24 cellular contexts compared by ENCODE assay signal in the genomic region with DNA sequence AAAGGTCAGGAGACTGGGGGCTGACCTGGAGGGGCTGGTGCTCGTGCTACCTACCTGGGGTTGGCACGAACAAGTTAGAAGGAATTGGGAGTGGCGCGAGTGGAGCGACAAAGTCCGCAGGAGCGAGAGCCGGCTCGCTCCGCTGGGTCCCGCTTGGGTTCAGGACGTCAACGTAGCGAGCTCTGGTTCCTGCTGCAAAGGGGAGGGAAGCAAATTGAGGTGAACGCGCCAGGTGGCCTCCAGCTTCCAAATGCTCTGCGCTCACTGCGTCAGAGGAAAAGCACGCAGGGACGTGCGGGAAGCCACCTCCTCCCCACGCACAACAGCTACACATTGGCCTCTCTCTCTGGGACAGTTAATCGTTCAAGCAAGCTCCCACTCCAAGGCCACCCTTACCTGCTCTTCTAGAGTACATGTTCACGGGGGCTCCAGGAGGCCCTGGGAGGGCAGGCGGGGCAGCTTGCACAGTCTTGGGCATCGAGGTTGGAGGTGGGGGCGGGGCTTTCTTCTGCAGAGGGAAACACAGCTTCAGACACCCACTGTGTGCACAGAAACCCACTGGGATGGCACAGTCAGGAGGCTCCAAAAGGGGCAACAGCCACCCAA. TPM values are rescaled to one million over a fixed set of nuclear protein-coding genes. Genes with fewer than 3 reads are reported as not detected.
DNase-seq lines count a peak whose midpoint lies in the region; ATAC-seq, FAIRE-seq and TF ChIP-seq lines count a peak whose summit lies in the region.
"Had no signal": no experiment of that assay in that cellular context is flagged by ENCODE, and none has a peak within 500 bp of the region (broad histone marks: within the 10 kb centered on the region; RNA-seq: fewer than 3 reads in every experiment).

No MANE protein-coding gene starts in this region.

- H3K27me3 Mint-ChIP-seq in WTC11 (ENCODE audit: low read depth), result no peaks in the 10 kb centered on the region
- peaks cover 23% of the 10 kb centered on the region for H3K27me3 Mint-ChIP-seq in endothelial cell (ENCODE audit: unreplicated experiment)
- H3K27me3 Mint-ChIP-seq: B cell; CD4-positive, CD25-positive, alpha-beta regulatory T cell had no signal

- ATAC-seq in HepG2, result no peak
- ATAC-seq in right lobe of liver, result no peak
- ATAC-seq in WTC11, result no peak
- ATAC-seq: A549, Right ventricle myocardium inferior had no signal

- no peak for TF ChIP-seq EP300 in HepG2 (IDR thresholded peaks at IDR 0.05; ENCODE audit: low read depth in 2 of 2, low read length in 2 of 2)
- no peak for TF ChIP-seq EP300 in HepG2 (CRISPR knock-in tag; IDR thresholded peaks at IDR 0.05; ENCODE audit: borderline replicate concordance)

- DNase-seq in HepG2 (ENCODE audit: low spot score) (no peak), right lobe of liver (no peak), WTC11 (ENCODE audit: low spot score) (no peak), endothelial cell (ENCODE audit: low spot score) (no peak), ureter (ENCODE audit: low spot score) (no peak), RPMI8226 (no peak), occipital lobe (lab: John Stamatoyannopoulos, UW) (no peak), superior temporal gyrus (ENCODE audit: extremely low spot score) (no peak)
- DNase-seq: CD4-positive, CD25-positive, alpha-beta regulatory T cell; DMS79 treated with DMSO at 0.1 percent for 48 hours; NCI-H1105; NCI-H2029 treated with DMSO at 0.1 percent for 48 hours; NCI-H345; NCI-H524; NCI-H774; NK-92 treated with Interleukin-12 subunit alpha and Interleukin-12 subunit beta, amount 100 ng/mL, for 24 hours; Peyer's patch had no signal

- H3K36me3 ChIP-seq in HepG2 (replicated peaks in 1 of 2; ENCODE audit: control insufficient read depth in 1 of 2, insufficient read depth in 2 of 2, low read length in 2 of 2) (peaks cover 43 to 76% of the 10 kb centered on the region in 2 experiments; a peak in 4 of 5 replicates), right lobe of liver (peaks cover 17 to 91% (median 65%) of the 10 kb centered on the region in 4 donors)

- H3K36me3 Mint-ChIP-seq in WTC11 (peaks cover 66% of the 10 kb centered on the region), endothelial cell (ENCODE audit: low read depth, unreplicated experiment) (peaks cover 67% of the 10 kb centered on the region)

- H3K79me2 ChIP-seq in HepG2 (ENCODE audit: insufficient read depth, low read length), result no peaks in the 10 kb centered on the region

- H3K4me1 ChIP-seq in HepG2 (ENCODE audit: insufficient read depth, low read length) (peaks cover 9% of the 10 kb centered on the region), right lobe of liver (peaks cover 0 to 9% (median 4%) of the 10 kb centered on the region in 4 donors)
- H3K4me1 ChIP-seq: A549, Peyer's patch, SJSA1 had no signal

- no peak overlapping the region for H3K9ac ChIP-seq in HepG2 (ENCODE audit: insufficient read depth, low read depth, low read length)
- H3K9ac ChIP-seq: KMS-11 had no signal

- H3K27ac Mint-ChIP-seq in WTC11 (peak overlapping the region; percentile 30; the same call in 1 of the 2 replicates), endothelial cell (ENCODE audit: unreplicated experiment) (no peak overlapping the region)
- H3K27ac Mint-ChIP-seq: B cell had no signal

- H3K27me3 ChIP-seq in HepG2 (ENCODE audit: control insufficient read depth in 1 of 2, insufficient read depth in 2 of 2, low read length in 2 of 2) (no peaks in the 10 kb centered on the region), right lobe of liver (no peaks in the 10 kb centered on the region)
- H3K27me3 ChIP-seq: Peyer's patch, SJSA1 had no signal

- H3K9me3 ChIP-seq in HepG2 (ENCODE audit: low read length) (no peaks in the 10 kb centered on the region), right lobe of liver (no peaks in the 10 kb centered on the region)
- H3K9me3 ChIP-seq: A549, Peyer's patch, SJSA1 had no signal

- no TSS peak for BruUV-seq in HepG2 (replicated peaks; lab: Mats Ljungman, UMichigan)

- H3K4me1 Mint-ChIP-seq in WTC11, result no peaks in the 10 kb centered on the region
- no peaks in the 10 kb centered on the region for H3K4me1 Mint-ChIP-seq in endothelial cell (ENCODE audit: unreplicated experiment)

- POLR2A ChIA-PET in HepG2 (lab: Yijun Ruan, JAX) (no interaction called here), WTC11 (lab: Charles Lee) (interaction anchor here (0.5 kb wide), 1 partner anchor 30 kb away, joined by 3 read pairs; no protein-coding TSS in a partner anchor)

- TF ChIP-seq POLR2A in HepG2 (IDR thresholded peaks at IDR 0.05; ENCODE audit: insufficient read depth in 1 of 2, low read depth in 2 of 2, low read length in 2 of 2), result no peak
- TF ChIP-seq POLR2A in right lobe of liver (IDR thresholded peaks at IDR 0.05), result no peak

- H3K4me3 Mint-ChIP-seq in WTC11 (no peak overlapping the region), endothelial cell (ENCODE audit: unreplicated experiment) (peak overlapping the region; percentile 49)
- H3K4me3 Mint-ChIP-seq: B cell; CD4-positive, CD25-positive, alpha-beta regulatory T cell had no signal

- FAIRE-seq in HepG2 (lab: Jason Lieb, UNC), result no peak
- FAIRE-seq: A549, H54 had no signal

- no peak overlapping the region for H3K27ac ChIP-seq in HepG2 (ENCODE audit: extremely low read length, insufficient read depth, low read length)
- H3K27ac ChIP-seq in right lobe of liver, result no peak overlapping the region
- H3K27ac ChIP-seq: A549, HL-60, KMS-11, Peyer's patch, SJSA1 had no signal

- H3K4me2 ChIP-seq in HepG2 (ENCODE audit: low read depth, low read length), result no peak overlapping the region
- H3K4me2 ChIP-seq: A549, KMS-11 had no signal

- 98% methylated on average over 24 of the region's 27 CpGs for WGBS in HepG2 (ENCODE audit: low lambda C conversion rate)
- WGBS in right lobe of liver (ENCODE audit: insufficient coverage, low coverage, low lambda C conversion rate, missing lambda C conversion rate), result 92% methylated on average over 12 of the region's 27 CpGs

- TF ChIP-seq RAD21 in HepG2 (CRISPR knock-in tag; IDR thresholded peaks at IDR 0.05), result no peak

- CTCF ChIA-PET in HepG2 (lab: Yijun Ruan, JAX; ENCODE audit: low intra/inter-chr PET ratio, low total read pairs) (no interaction called here), WTC11 (lab: Charles Lee) (no interaction called here)

- no peak overlapping the region for H2AFZ ChIP-seq in HepG2 (ENCODE audit: low read length)

- in situ Hi-C loops in HepG2 (cut with HindIII; ENCODE audit: extremely low pct_ligation_motif_present, low pct_unique_long_range_greater_than_20kb), result no loop called here

- H4K20me1 ChIP-seq in HepG2 (ENCODE audit: insufficient read depth, low read length), result no peaks in the 10 kb centered on the region

- H3K9me3 Mint-ChIP-seq in WTC11 (no peaks in the 10 kb centered on the region), endothelial cell (ENCODE audit: unreplicated experiment) (no peaks in the 10 kb centered on the region)

- intact Hi-C loops in HepG2 (cut with micrococcal nuclease; ENCODE audit: unreplicated experiment), result no loop called here
- intact Hi-C loops in right lobe of liver (cut with DNase I), result no loop called here

- no peak for TF ChIP-seq CTCF in HepG2 (CRISPR knock-in tag; IDR thresholded peaks at IDR 0.05)
- TF ChIP-seq CTCF in right lobe of liver (IDR thresholded peaks at IDR 0.05), result no peak
- no peak for TF ChIP-seq CTCF in WTC11 (IDR thresholded peaks at IDR 0.05)
- TF ChIP-seq CTCF in endothelial cell (IDR thresholded peaks at IDR 0.05; ENCODE audit: unreplicated experiment), result no peak

- H3K4me3 ChIP-seq in HepG2 (replicated peaks in 1 of 3; ENCODE audit: insufficient read depth in 1 of 3, low read depth in 2 of 3, low read length in 3 of 3) (no peak overlapping the region), right lobe of liver (no peak overlapping the region)
- H3K4me3 ChIP-seq: A549, Peyer's patch, SJSA1 had no signal

RNA-seq across cellular contexts. Expression of a gene that starts 7.6 kb away (rescaled TPM):
- total RNA-seq in HepG2 (2016; rRNA removed; fragmentation: Illumina TruSeq; extraction: Trizol) (3.0 and 5.5 TPM in 2 replicates), right lobe of liver (1 to 10 TPM; 5.9 to 7.6 (median 6.0) TPM), WTC11 (2021) (23.6 to 25.5 TPM (median 24.0 TPM) in 3 replicates), endothelial cell (ENCODE audit: unreplicated experiment) (23.6 TPM), ureter (13.5 TPM), occipital lobe (11.5 TPM)
- total RNA-seq in HepG2 (2016; cell fraction: cytosol; rRNA removed; fragmentation: Illumina TruSeq; extraction: Trizol; ENCODE audit: low read depth), result 0.91 and 1.3 TPM in 2 replicates
- 2.7 and 5.4 TPM in 2 replicates for total RNA-seq in HepG2 (2016; cell fraction: insoluble cytoplasmic fraction; rRNA removed; fragmentation: Illumina TruSeq; extraction: Trizol)
- 3.3 and 3.4 TPM in 2 replicates for total RNA-seq in HepG2 (2016; cell fraction: membrane; rRNA removed; fragmentation: Illumina TruSeq; extraction: Trizol)
- 5.6 and 6.0 TPM in 2 replicates for total RNA-seq in HepG2 (2016; cell fraction: nucleus; rRNA removed; fragmentation: Illumina TruSeq; extraction: Trizol)
- 5.5 and 7.5 TPM in 2 replicates for polyA plus RNA-seq in HepG2 (2011; rRNA removed)
- 3.2 and 4.1 TPM in 2 replicates for polyA plus RNA-seq in HepG2 (2011; cell fraction: cytosol; rRNA removed)
- 45.5 and 51.1 TPM in 2 replicates for polyA plus RNA-seq in HepG2 (2011; cell fraction: nucleus; rRNA removed)
- polyA plus RNA-seq in HepG2 (2012), result 3.7 and 5.4 TPM in 2 replicates
- 0.89 and 1.0 TPM in 2 replicates for polyA plus RNA-seq in HepG2 (2016; cell fraction: cytosol; fragmentation: Illumina TruSeq; extraction: Trizol; ENCODE audit: low read depth)
- 4.0 and 5.3 TPM in 2 replicates for polyA plus RNA-seq in HepG2 (2016; cell fraction: insoluble cytoplasmic fraction; fragmentation: Illumina TruSeq; extraction: Trizol; ENCODE audit: low read depth)
- 2.6 and 3.1 TPM in 2 replicates for polyA plus RNA-seq in HepG2 (2016; cell fraction: membrane; fragmentation: Illumina TruSeq; extraction: Trizol; ENCODE audit: low read depth)
- 22.1 and 22.8 TPM in 2 replicates for polyA plus RNA-seq in HepG2 (2016; cell fraction: nucleus; fragmentation: Illumina TruSeq; extraction: Trizol; ENCODE audit: insufficient read depth, low read depth)
- 5.4 and 5.9 TPM in 2 replicates for polyA minus RNA-seq in HepG2 (2011; rRNA and poly(A)+ RNA removed; ENCODE audit: low replicate concordance)
- 2.7 and 3.1 TPM in 2 replicates for polyA minus RNA-seq in HepG2 (2011; cell fraction: cytosol; rRNA and poly(A)+ RNA removed)
- polyA minus RNA-seq in HepG2 (2011; cell fraction: nucleus; rRNA and poly(A)+ RNA removed), result 5.8 and 7.5 TPM in 2 replicates

RNA-seq across cellular contexts. Expression of a gene that starts 35.6 kb away (rescaled TPM):
- total RNA-seq in HepG2 (2016; rRNA removed; fragmentation: Illumina TruSeq; extraction: Trizol), result 15.9 and 27.7 TPM in 2 replicates
- 3.9 TPM in 2 replicates for total RNA-seq in HepG2 (2016; cell fraction: cytosol; rRNA removed; fragmentation: Illumina TruSeq; extraction: Trizol; ENCODE audit: low read depth)
- 15.7 and 21.0 TPM in 2 replicates for total RNA-seq in HepG2 (2016; cell fraction: insoluble cytoplasmic fraction; rRNA removed; fragmentation: Illumina TruSeq; extraction: Trizol)
- total RNA-seq in HepG2 (2016; cell fraction: membrane; rRNA removed; fragmentation: Illumina TruSeq; extraction: Trizol), result 12.2 and 12.3 TPM in 2 replicates
- 25.4 and 28.9 TPM in 2 replicates for total RNA-seq in HepG2 (2016; cell fraction: nucleus; rRNA removed; fragmentation: Illumina TruSeq; extraction: Trizol)
- 17.9 and 18.9 TPM in 2 replicates for polyA plus RNA-seq in HepG2 (2011; rRNA removed)
- polyA plus RNA-seq in HepG2 (2011; cell fraction: cytosol; rRNA removed), result 12.7 and 13.2 TPM in 2 replicates
- polyA plus RNA-seq in HepG2 (2011; cell fraction: nucleus; rRNA removed), result 71.0 and 81.7 TPM in 2 replicates
- 26.1 and 28.5 TPM in 2 replicates for polyA plus RNA-seq in HepG2 (2012)
- 2.6 and 3.4 TPM in 2 replicates for polyA plus RNA-seq in HepG2 (2016; cell fraction: cytosol; fragmentation: Illumina TruSeq; extraction: Trizol; ENCODE audit: low read depth)
- polyA plus RNA-seq in HepG2 (2016; cell fraction: insoluble cytoplasmic fraction; fragmentation: Illumina TruSeq; extraction: Trizol; ENCODE audit: low read depth), result 29.5 and 38.6 TPM in 2 replicates
- 7.1 and 8.4 TPM in 2 replicates for polyA plus RNA-seq in HepG2 (2016; cell fraction: membrane; fragmentation: Illumina TruSeq; extraction: Trizol; ENCODE audit: low read depth)
- 72.9 and 74.4 TPM in 2 replicates for polyA plus RNA-seq in HepG2 (2016; cell fraction: nucleus; fragmentation: Illumina TruSeq; extraction: Trizol; ENCODE audit: insufficient read depth, low read depth)
- 29.0 and 33.5 TPM in 2 replicates for polyA minus RNA-seq in HepG2 (2011; rRNA and poly(A)+ RNA removed; ENCODE audit: low replicate concordance)
- polyA minus RNA-seq in HepG2 (2011; cell fraction: cytosol; rRNA and poly(A)+ RNA removed), result 27.1 and 28.7 TPM in 2 replicates
- 24.8 and 24.9 TPM in 2 replicates for polyA minus RNA-seq in HepG2 (2011; cell fraction: nucleus; rRNA and poly(A)+ RNA removed)
- total RNA-seq in right lobe of liver, result 100 to 1,000 TPM in 2 of 6 experiments, 10 to 100 TPM in 4; 46.9 to 108 (median 72.0) TPM
- 52.1 to 70.9 TPM (median 52.3 TPM) in 3 replicates for total RNA-seq in WTC11 (2021)
- total RNA-seq in endothelial cell (ENCODE audit: unreplicated experiment), result 79.5 TPM
- total RNA-seq in ureter, result 102 TPM
- total RNA-seq in occipital lobe, result 10.6 TPM

RNA-seq across cellular contexts. Expression of a gene that starts 36.8 kb away (rescaled TPM):
- total RNA-seq in HepG2 (2016; rRNA removed; fragmentation: Illumina TruSeq; extraction: Trizol) (75.7 and 88.4 TPM in 2 replicates), right lobe of liver (10 to 100 TPM; 49.6 to 64.9 (median 52.8) TPM), WTC11 (2021) (77.0 to 103 TPM (median 79.2 TPM) in 3 replicates), endothelial cell (ENCODE audit: unreplicated experiment) (61.3 TPM), ureter (51.2 TPM), occipital lobe (23.6 TPM)
- total RNA-seq in HepG2 (2016; cell fraction: cytosol; rRNA removed; fragmentation: Illumina TruSeq; extraction: Trizol; ENCODE audit: low read depth), result 14.1 and 15.7 TPM in 2 replicates
- 70.5 and 92.4 TPM in 2 replicates for total RNA-seq in HepG2 (2016; cell fraction: insoluble cytoplasmic fraction; rRNA removed; fragmentation: Illumina TruSeq; extraction: Trizol)
- 21.9 and 22.0 TPM in 2 replicates for total RNA-seq in HepG2 (2016; cell fraction: membrane; rRNA removed; fragmentation: Illumina TruSeq; extraction: Trizol)
- 58.2 and 62.3 TPM in 2 replicates for total RNA-seq in HepG2 (2016; cell fraction: nucleus; rRNA removed; fragmentation: Illumina TruSeq; extraction: Trizol)
- polyA plus RNA-seq in HepG2 (2011; rRNA removed), result 70.2 and 80.2 TPM in 2 replicates
- 44.9 and 55.2 TPM in 2 replicates for polyA plus RNA-seq in HepG2 (2011; cell fraction: cytosol; rRNA removed)
- 206 and 222 TPM in 2 replicates for polyA plus RNA-seq in HepG2 (2011; cell fraction: nucleus; rRNA removed)
- polyA plus RNA-seq in HepG2 (2012), result 41.5 and 108 TPM in 2 replicates
- 10.1 and 10.7 TPM in 2 replicates for polyA plus RNA-seq in HepG2 (2016; cell fraction: cytosol; fragmentation: Illumina TruSeq; extraction: Trizol; ENCODE audit: low read depth)
- 86.9 and 90.6 TPM in 2 replicates for polyA plus RNA-seq in HepG2 (2016; cell fraction: insoluble cytoplasmic fraction; fragmentation: Illumina TruSeq; extraction: Trizol; ENCODE audit: low read depth)
- 13.3 and 15.7 TPM in 2 replicates for polyA plus RNA-seq in HepG2 (2016; cell fraction: membrane; fragmentation: Illumina TruSeq; extraction: Trizol; ENCODE audit: low read depth)
- polyA plus RNA-seq in HepG2 (2016; cell fraction: nucleus; fragmentation: Illumina TruSeq; extraction: Trizol; ENCODE audit: insufficient read depth, low read depth), result 114 and 129 TPM in 2 replicates
- polyA minus RNA-seq in HepG2 (2011; rRNA and poly(A)+ RNA removed; ENCODE audit: low replicate concordance), result 57.2 and 74.5 TPM in 2 replicates
- polyA minus RNA-seq in HepG2 (2011; cell fraction: cytosol; rRNA and poly(A)+ RNA removed), result 22.3 and 23.8 TPM in 2 replicates
- 42.0 and 54.2 TPM in 2 replicates for polyA minus RNA-seq in HepG2 (2011; cell fraction: nucleus; rRNA and poly(A)+ RNA removed)

RNA-seq across cellular contexts. Expression of a gene that starts 36.9 kb away (rescaled TPM):
- 56.6 and 76.4 TPM in 2 replicates for total RNA-seq in HepG2 (2016; rRNA removed; fragmentation: Illumina TruSeq; extraction: Trizol)
- total RNA-seq in HepG2 (2016; cell fraction: cytosol; rRNA removed; fragmentation: Illumina TruSeq; extraction: Trizol; ENCODE audit: low read depth), result 47.6 and 52.6 TPM in 2 replicates
- 51.9 and 75.7 TPM in 2 replicates for total RNA-seq in HepG2 (2016; cell fraction: insoluble cytoplasmic fraction; rRNA removed; fragmentation: Illumina TruSeq; extraction: Trizol)
- total RNA-seq in HepG2 (2016; cell fraction: membrane; rRNA removed; fragmentation: Illumina TruSeq; extraction: Trizol), result 90.1 and 92.9 TPM in 2 replicates
- 59.2 and 73.6 TPM in 2 replicates for total RNA-seq in HepG2 (2016; cell fraction: nucleus; rRNA removed; fragmentation: Illumina TruSeq; extraction: Trizol)
- polyA plus RNA-seq in HepG2 (2011; rRNA removed), result 70.1 and 84.2 TPM in 2 replicates
- 35.5 and 40.6 TPM in 2 replicates for polyA plus RNA-seq in HepG2 (2011; cell fraction: cytosol; rRNA removed)
- polyA plus RNA-seq in HepG2 (2011; cell fraction: nucleus; rRNA removed), result 236 and 246 TPM in 2 replicates
- 48.1 and 65.0 TPM in 2 replicates for polyA plus RNA-seq in HepG2 (2012)
- 47.0 and 48.8 TPM in 2 replicates for polyA plus RNA-seq in HepG2 (2016; cell fraction: cytosol; fragmentation: Illumina TruSeq; extraction: Trizol; ENCODE audit: low read depth)
- polyA plus RNA-seq in HepG2 (2016; cell fraction: insoluble cytoplasmic fraction; fragmentation: Illumina TruSeq; extraction: Trizol; ENCODE audit: low read depth), result 57.5 and 58.8 TPM in 2 replicates
- 70.9 TPM in 2 replicates for polyA plus RNA-seq in HepG2 (2016; cell fraction: membrane; fragmentation: Illumina TruSeq; extraction: Trizol; ENCODE audit: low read depth)
- polyA plus RNA-seq in HepG2 (2016; cell fraction: nucleus; fragmentation: Illumina TruSeq; extraction: Trizol; ENCODE audit: insufficient read depth, low read depth), result 178 and 194 TPM in 2 replicates
- polyA minus RNA-seq in HepG2 (2011; rRNA and poly(A)+ RNA removed; ENCODE audit: low replicate concordance), result 57.8 and 122 TPM in 2 replicates
- polyA minus RNA-seq in HepG2 (2011; cell fraction: cytosol; rRNA and poly(A)+ RNA removed), result 17.6 and 22.7 TPM in 2 replicates
- polyA minus RNA-seq in HepG2 (2011; cell fraction: nucleus; rRNA and poly(A)+ RNA removed), result 46.1 and 48.1 TPM in 2 replicates
- 10 to 100 TPM; 27.9 to 53.5 (median 35.4) TPM for total RNA-seq in right lobe of liver
- total RNA-seq in WTC11 (2021), result 102 to 140 TPM (median 103 TPM) in 3 replicates
- total RNA-seq in endothelial cell (ENCODE audit: unreplicated experiment), result 45.0 TPM
- 50.1 TPM for total RNA-seq in ureter
- total RNA-seq in occipital lobe, result 20.1 TPM

RNA-seq across cellular contexts. Expression of a gene that starts 47.3 kb away (rescaled TPM):
- 4.3 and 6.0 TPM in 2 replicates for total RNA-seq in HepG2 (2016; rRNA removed; fragmentation: Illumina TruSeq; extraction: Trizol)
- 0.51 and 0.88 TPM in 2 replicates for total RNA-seq in HepG2 (2016; cell fraction: cytosol; rRNA removed; fragmentation: Illumina TruSeq; extraction: Trizol; ENCODE audit: low read depth)
- 3.9 and 6.1 TPM in 2 replicates for total RNA-seq in HepG2 (2016; cell fraction: insoluble cytoplasmic fraction; rRNA removed; fragmentation: Illumina TruSeq; extraction: Trizol)
- total RNA-seq in HepG2 (2016; cell fraction: membrane; rRNA removed; fragmentation: Illumina TruSeq; extraction: Trizol), result 1.5 TPM in 2 replicates
- total RNA-seq in HepG2 (2016; cell fraction: nucleus; rRNA removed; fragmentation: Illumina TruSeq; extraction: Trizol), result 7.0 and 9.4 TPM in 2 replicates
- polyA plus RNA-seq in HepG2 (2011; rRNA removed), result 2.0 and 3.3 TPM in 2 replicates
- polyA plus RNA-seq in HepG2 (2011; cell fraction: cytosol; rRNA removed), result 1.0 and 1.7 TPM in 2 replicates
- polyA plus RNA-seq in HepG2 (2011; cell fraction: nucleus; rRNA removed), result 20.5 and 27.4 TPM in 2 replicates
- polyA plus RNA-seq in HepG2 (2012), result 3.3 TPM in 2 replicates
- polyA plus RNA-seq in HepG2 (2016; cell fraction: cytosol; fragmentation: Illumina TruSeq; extraction: Trizol; ENCODE audit: low read depth), result 0.61 and 0.67 TPM in 2 replicates
- polyA plus RNA-seq in HepG2 (2016; cell fraction: insoluble cytoplasmic fraction; fragmentation: Illumina TruSeq; extraction: Trizol; ENCODE audit: low read depth), result 3.3 and 4.8 TPM in 2 replicates
- 1.2 and 1.3 TPM in 2 replicates for polyA plus RNA-seq in HepG2 (2016; cell fraction: membrane; fragmentation: Illumina TruSeq; extraction: Trizol; ENCODE audit: low read depth)
- polyA plus RNA-seq in HepG2 (2016; cell fraction: nucleus; fragmentation: Illumina TruSeq; extraction: Trizol; ENCODE audit: insufficient read depth, low read depth), result 37.0 and 38.1 TPM in 2 replicates
- polyA minus RNA-seq in HepG2 (2011; rRNA and poly(A)+ RNA removed; ENCODE audit: low replicate concordance), result 1.5 and 5.2 TPM in 2 replicates
- 0.53 and 1.1 TPM in 2 replicates for polyA minus RNA-seq in HepG2 (2011; cell fraction: cytosol; rRNA and poly(A)+ RNA removed)
- polyA minus RNA-seq in HepG2 (2011; cell fraction: nucleus; rRNA and poly(A)+ RNA removed), result 6.3 and 6.8 TPM in 2 replicates
- total RNA-seq in right lobe of liver, result 1 to 10 TPM; 3.8 to 6.5 (median 5.4) TPM
- total RNA-seq in WTC11 (2021), result 18.9 to 22.8 TPM (median 20.0 TPM) in 3 replicates
- total RNA-seq in endothelial cell (ENCODE audit: unreplicated experiment), result 13.5 TPM
- 14.0 TPM for total RNA-seq in ureter
- total RNA-seq in occipital lobe, result 7.2 TPM
